ENCODE assay signal across 8 cellular contexts in the genomic region with DNA sequence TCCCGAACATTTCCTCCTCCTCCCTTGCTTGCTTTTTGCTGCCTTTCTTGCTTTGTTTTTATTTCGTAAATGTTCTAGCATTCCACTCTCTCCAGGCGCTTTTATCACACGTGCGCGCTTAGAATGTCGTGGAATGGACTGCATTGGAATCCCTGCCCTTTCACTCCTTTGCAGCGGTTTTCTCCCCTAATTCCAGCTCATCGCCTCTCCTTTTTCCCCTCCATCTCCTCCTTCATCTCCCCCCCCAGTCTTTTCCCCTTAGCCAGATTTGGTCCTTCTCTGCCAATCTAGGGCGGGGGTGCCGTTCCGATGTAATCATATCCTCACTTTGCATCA. TPM values are rescaled to one million over a fixed set of nuclear protein-coding genes. Genes with fewer than 3 reads are reported as not detected.
DNase-seq lines count a peak whose midpoint lies in the region; TF ChIP-seq lines count a peak whose summit lies in the region.

No MANE protein-coding gene starts in this region.

- H3K27me3 ChIP-seq in rectal smooth muscle tissue (ENCODE audit: control insufficient read depth, insufficient read depth, low read length): no peaks in the 10 kb centered on the region

- H3K4me3 ChIP-seq in GM08714 (ENCODE audit: low read length): peak overlapping the region; percentile 79
- peak overlapping the region; percentile 91 for H3K4me3 ChIP-seq in fibroblast of the aortic adventitia (ENCODE audit: low read depth, low read length)
- peak overlapping the region; percentile 90 for H3K4me3 ChIP-seq in rectal smooth muscle tissue (ENCODE audit: low read length)

- peaks cover 3% of the 10 kb centered on the region for H3K36me3 ChIP-seq in rectal smooth muscle tissue (ENCODE audit: control insufficient read depth, insufficient read depth, low read length)

- TF ChIP-seq CTCF in fibroblast of the aortic adventitia (IDR thresholded peaks at IDR 0.05; ENCODE audit: insufficient read depth, low read length): no peak

- H3K4me1 ChIP-seq in rectal smooth muscle tissue (ENCODE audit: control insufficient read depth, insufficient read depth, low read length): no peaks in the 10 kb centered on the region

- peak; percentile 26 for DNase-seq in SW480 (ENCODE audit: low spot score)
- peak; percentile 24 for DNase-seq in fibroblast of the aortic adventitia (ENCODE audit: low read depth)
- DNase-seq in NCI-H526 (lab: John Stamatoyannopoulos, UW): no peak
- DNase-seq in EL: no peak
- DNase-seq in DMS53 treated with DMSO at 0.1 percent for 48 hours (lab: John Stamatoyannopoulos, UW; ENCODE audit: unreplicated experiment): no peak
- DNase-seq in NCI-H446 treated with DMSO at 0.1 percent for 48 hours (lab: John Stamatoyannopoulos, UW): no peak

- peak overlapping the region; percentile 98 for H3K9ac ChIP-seq in rectal smooth muscle tissue (ENCODE audit: low read length)

- peak overlapping the region; percentile 85 for H3K27ac ChIP-seq in rectal smooth muscle tissue (ENCODE audit: low read depth, low read length)

RNA-seq across cellular contexts. Expression of a gene that starts 0.6 kb away (rescaled TPM):
- total RNA-seq in fibroblast of the aortic adventitia (ENCODE audit: low replicate concordance): 93.7 and 174 TPM in 2 replicates

RNA-seq across cellular contexts. Expression of a gene that starts 44.8 kb away (rescaled TPM):
- 2.3 and 2.4 TPM in 2 replicates for total RNA-seq in fibroblast of the aortic adventitia (ENCODE audit: low replicate concordance)

Comparison
In these comparisons a context has a peak if more than half of its experiments do, and no peak if none do; other contexts are left out.
1. DNase-seq: peak in SW480 (single experiment) and fibroblast of the aortic adventitia (single experiment); none in NCI-H526 (0 of 2), EL (single experiment), DMS53 treated with DMSO at 0.1 percent for 48 hours (single experiment) and NCI-H446 treated with DMSO at 0.1 percent for 48 hours (single experiment).
2. Peak in every context shown above with its lines, with median percentiles within 50 percentile points of each other: H3K4me3 ChIP-seq.